In genomic region chr1:176522310-176522846, GRCh38 we compare ENCODE assay signal across 19 cellular contexts. TPM values are rescaled to one million over a fixed set of nuclear protein-coding genes. Genes with fewer than 3 reads are reported as not detected.
DNase-seq lines count a peak whose midpoint lies in the region; ATAC-seq, FAIRE-seq and TF ChIP-seq lines count a peak whose summit lies in the region.
"Had no signal": no experiment of that assay in that cellular context is flagged by ENCODE, and none has a peak within 500 bp of the region (broad histone marks: within the 10 kb centered on the region; RNA-seq: fewer than 3 reads in every experiment).

No MANE protein-coding gene starts in this region.

- no peak overlapping the region for H2AFZ ChIP-seq in PC-9
- H2AFZ ChIP-seq: GM23248 had no signal

- no peak overlapping the region for H3K4me3 Mint-ChIP-seq in MCF 10A (ENCODE audit: unreplicated experiment)
- no peak overlapping the region for H3K4me3 Mint-ChIP-seq in HFFc6
- no peak overlapping the region for H3K4me3 Mint-ChIP-seq in effector memory CD8-positive, alpha-beta T cell

- intact Hi-C loops in MCF 10A (cut with micrococcal nuclease): no loop called here
- intact Hi-C loops in breast epithelium (cut with DNase I; ENCODE audit: low total_unique reads): loop anchor here (5.0 kb wide), 1 partner anchor 875 kb away; no protein-coding TSS in a partner anchor
- intact Hi-C loops in PC-9 (cut with micrococcal nuclease; ENCODE audit: unreplicated experiment): no loop called here

- H3F3A ChIP-seq in PC-9 (ENCODE audit: insufficient read depth, low read depth): no peaks in the 10 kb centered on the region

- H3K27ac Mint-ChIP-seq in MCF 10A (ENCODE audit: low read depth, unreplicated experiment): no peak overlapping the region
- H3K27ac Mint-ChIP-seq in HFFc6: no peak overlapping the region
- no peak overlapping the region for H3K27ac Mint-ChIP-seq in effector memory CD8-positive, alpha-beta T cell

- CTCF ChIA-PET in MCF 10A (lab: Yijun Ruan, JAX): interaction anchor here (1.5 kb wide), 1 partner anchor 37 kb away, joined by 6 read pairs; no protein-coding TSS in a partner anchor
- CTCF ChIA-PET in PC-9 (lab: Charles Lee): no interaction called here

- H4K20me1 ChIP-seq in PC-9 (ENCODE audit: insufficient read depth): no peaks in the 10 kb centered on the region

- H3K9me3 ChIP-seq in breast epithelium: no peaks in the 10 kb centered on the region
- no peaks in the 10 kb centered on the region for H3K9me3 ChIP-seq in PC-9 (ENCODE audit: insufficient read depth, low read depth)
- H3K9me3 ChIP-seq: Caco-2, SJSA1 had no signal

- POLR2A ChIA-PET in MCF 10A (lab: Yijun Ruan, JAX): interaction anchor here (0.8 kb wide), 1 partner anchor 11 kb away, joined by 3 read pairs; no protein-coding TSS in a partner anchor
- POLR2A ChIA-PET in PC-9 (lab: Charles Lee; ENCODE audit: unreplicated experiment): no interaction called here

- H3K4me1 ChIP-seq in breast epithelium (no peaks in the 10 kb centered on the region), PC-9 (replicated peaks; ENCODE audit: insufficient read depth) (peaks cover 4% of the 10 kb centered on the region; the same call in 1 of the 2 replicates)
- H3K4me1 ChIP-seq: Caco-2, SJSA1 had no signal

- H3K9me2 ChIP-seq in PC-9 (ENCODE audit: insufficient read depth): 0 out of 2 replicates have a peak, but pooled peaks cover 5% of the 10 kb centered on the region

- no TSS peak for BruUV-seq in MCF 10A (replicated peaks; lab: Mats Ljungman, UMichigan)
- no TSS peak for BruUV-seq in PC-9 (replicated peaks; lab: Mats Ljungman, UMichigan)

- H3K36me3 Mint-ChIP-seq in MCF 10A (ENCODE audit: insufficient read depth, unreplicated experiment) (no peaks in the 10 kb centered on the region), HFFc6 (ENCODE audit: low read depth) (no peaks in the 10 kb centered on the region)
- no peaks in the 10 kb centered on the region for H3K36me3 Mint-ChIP-seq in effector memory CD8-positive, alpha-beta T cell (ENCODE audit: insufficient read depth)

- no peaks in the 10 kb centered on the region for H3K9me3 Mint-ChIP-seq in MCF 10A (ENCODE audit: unreplicated experiment)
- peaks cover 35% of the 10 kb centered on the region for H3K9me3 Mint-ChIP-seq in HFFc6
- H3K9me3 Mint-ChIP-seq in effector memory CD8-positive, alpha-beta T cell: peaks cover 2 to 4% of the 10 kb centered on the region in 2 donors

- H3K4me2 ChIP-seq in PC-9: no peak overlapping the region

- no peaks in the 10 kb centered on the region for H3K79me2 ChIP-seq in PC-9 (ENCODE audit: low read depth)

- H3K27me3 Mint-ChIP-seq in MCF 10A (ENCODE audit: insufficient read depth, unreplicated experiment): peaks cover 55% of the 10 kb centered on the region
- H3K27me3 Mint-ChIP-seq in HFFc6 (ENCODE audit: insufficient read depth): no peaks in the 10 kb centered on the region; the same call in none of the 2 replicates
- H3K27me3 Mint-ChIP-seq in effector memory CD8-positive, alpha-beta T cell: no peaks in the 10 kb centered on the region

- DNase-seq in MCF 10A (ENCODE audit: unreplicated experiment) (peak; percentile 27), breast epithelium (ENCODE audit: low spot score in 2 of 2) (no peak), bronchial epithelial cell (ENCODE audit: low read depth) (peak; percentile 10), left lobe of liver (ENCODE audit: low spot score) (no peak), HFFc6 (no peak), PC-9 (no peak)
- DNase-seq in effector memory CD8-positive, alpha-beta T cell: no peak
- DNase-seq: Caco-2, GM23248, NCI-H1092 treated with DMSO at 0.1 percent for 48 hours, NCI-H1694, NCI-H2107, NCI-H774 had no signal

- H3K27ac ChIP-seq in breast epithelium: no peak overlapping the region
- H3K27ac ChIP-seq in PC-9: no peak overlapping the region
- H3K27ac ChIP-seq: C4-2B, GM23248, SJSA1 had no signal

- ATAC-seq in left lobe of liver: peak; percentile 96
- ATAC-seq in effector memory CD8-positive, alpha-beta T cell (replicated peaks): no peak
- ATAC-seq in GM21723 (IDR thresholded peaks at IDR 0.05; ENCODE audit: unreplicated experiment): no peak

- H3K36me3 ChIP-seq in breast epithelium (no peaks in the 10 kb centered on the region), bronchial epithelial cell (ENCODE audit: control insufficient read depth, insufficient read depth, low read length) (no peaks in the 10 kb centered on the region), PC-9 (ENCODE audit: low read depth) (no peaks in the 10 kb centered on the region)
- H3K36me3 ChIP-seq: SJSA1 had no signal

- FAIRE-seq in bronchial epithelial cell (lab: Jason Lieb, UNC): no peak
- FAIRE-seq: A204.1, HTR-8/SVneo had no signal

- no peak for TF ChIP-seq POLR2A in breast epithelium (IDR thresholded peaks at IDR 0.05)

- peaks cover 14% of the 10 kb centered on the region for H3K4me1 Mint-ChIP-seq in MCF 10A (ENCODE audit: insufficient read depth, unreplicated experiment)
- H3K4me1 Mint-ChIP-seq in HFFc6 (ENCODE audit: low read depth): no peaks in the 10 kb centered on the region
- no peaks in the 10 kb centered on the region for H3K4me1 Mint-ChIP-seq in effector memory CD8-positive, alpha-beta T cell (ENCODE audit: low read depth in 2 of 2)

- H3K27me3 ChIP-seq in breast epithelium (no peaks in the 10 kb centered on the region), bronchial epithelial cell (ENCODE audit: control insufficient read depth, insufficient read depth, low read length) (no peaks in the 10 kb centered on the region), PC-9 (ENCODE audit: insufficient read depth, low read depth) (no peaks in the 10 kb centered on the region)
- H3K27me3 ChIP-seq: SJSA1 had no signal

- no peak overlapping the region for H3K4me3 ChIP-seq in breast epithelium
- no peak overlapping the region for H3K4me3 ChIP-seq in bronchial epithelial cell (ENCODE audit: low read depth, low read length)
- no peak overlapping the region for H3K4me3 ChIP-seq in PC-9
- H3K4me3 ChIP-seq: GM23248, SJSA1 had no signal

- TF ChIP-seq CTCF in MCF 10A (IDR thresholded peaks at IDR 0.05; ENCODE audit: unreplicated experiment) (no peak), breast epithelium (IDR thresholded peaks at IDR 0.05) (no peak), bronchial epithelial cell (IDR thresholded peaks at IDR 0.05; ENCODE audit: insufficient read depth, low read length, severe bottlenecking) (no peak), HFFc6 (IDR thresholded peaks at IDR 0.05) (no peak), PC-9 (conservative IDR thresholded peaks at IDR 0.05) (no peak)

RNA-seq across cellular contexts. Expression of gene PAPPA2, which starts 59.4 kb away (rescaled TPM):
- total RNA-seq in MCF 10A (2022): 11.5 and 35.7 TPM in 2 replicates
- 1 to 10 TPM; 1.2 to 3.9 (median 2.6) TPM for total RNA-seq in breast epithelium
- 5.1 and 8.7 TPM in 2 replicates for total RNA-seq in bronchial epithelial cell
- 0.45 TPM for total RNA-seq in left lobe of liver
- 1 to 10 TPM in 1 of 6 experiments, under 1 TPM in 5; 0.16 to 1.1 (median 0.42) TPM for total RNA-seq in HFFc6 (2021; fragmentation: NEBNext Ultra II Directional; extraction: Animal tissue kit (Norgen Biotek cat#: 25700))
- 0.50 TPM in 1 of 2 replicates, not detected in the other for total RNA-seq in PC-9 (2021)
- total RNA-seq: Daoy had no signal

Comparison
In these comparisons a context has a peak if more than half of its experiments do, and no peak if none do; other contexts are left out.
1. DNase-seq: peak in MCF 10A (single experiment) and bronchial epithelial cell (single experiment); none in breast epithelium (0 of 2), left lobe of liver (single experiment), HFFc6 (single experiment), PC-9 (0 of 2) and effector memory CD8-positive, alpha-beta T cell (0 of 3).